Comparison of ENCODE assay signal across 26 cellular contexts in the genomic region with DNA sequence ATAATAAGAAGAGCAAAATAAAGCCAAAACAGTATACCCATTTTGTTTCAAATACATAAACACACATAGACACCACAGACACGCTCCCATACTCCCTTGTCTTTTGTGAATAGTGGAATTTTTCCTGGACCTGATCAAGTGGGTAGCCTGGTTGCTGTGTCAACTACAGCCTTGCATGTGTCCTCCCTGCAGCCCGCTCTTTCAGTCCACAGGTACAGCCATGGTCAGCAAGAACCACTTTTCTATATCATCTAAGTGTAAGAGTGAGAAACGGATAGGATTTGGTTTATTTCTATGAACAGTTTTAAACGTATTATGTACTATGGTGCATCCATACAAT. TPM values are rescaled to one million over a fixed set of nuclear protein-coding genes. Genes with fewer than 3 reads are reported as not detected.
DNase-seq lines count a peak whose midpoint lies in the region; ATAC-seq and TF ChIP-seq lines count a peak whose summit lies in the region.
"Had no signal": no experiment of that assay in that cellular context is flagged by ENCODE, and none has a peak within 500 bp of the region (broad histone marks: within the 10 kb centered on the region; RNA-seq: fewer than 3 reads in every experiment).

No MANE protein-coding gene starts in this region.

- H3K9me3 ChIP-seq in SJCRH30 (replicated peaks) (no peaks in the 10 kb centered on the region), gastrocnemius medialis (no peaks in the 10 kb centered on the region), uterus (no peaks in the 10 kb centered on the region)
- H3K9me3 ChIP-seq: pancreas, right lobe of liver, tibial nerve had no signal

- H3K4me1 ChIP-seq in SJCRH30: no peaks in the 10 kb centered on the region
- H3K4me1 ChIP-seq in gastrocnemius medialis: no peaks in the 10 kb centered on the region
- no peaks in the 10 kb centered on the region for H3K4me1 ChIP-seq in uterus
- H3K4me1 ChIP-seq: BLaER1, pancreas, right lobe of liver, tibial nerve had no signal

- no peak for TF ChIP-seq CTCF in astrocyte of the spinal cord (IDR thresholded peaks at IDR 0.05; ENCODE audit: low read depth, low read length)
- no peak for TF ChIP-seq CTCF in gastrocnemius medialis (IDR thresholded peaks at IDR 0.05 in 4 of 5, conservative IDR thresholded peaks at IDR 0.05 in 1 of 5)
- no peak for TF ChIP-seq CTCF in uterus (IDR thresholded peaks at IDR 0.05)

- H3K36me3 ChIP-seq in SJCRH30 (no peaks in the 10 kb centered on the region), gastrocnemius medialis (no peaks in the 10 kb centered on the region), uterus (no peaks in the 10 kb centered on the region)
- H3K36me3 ChIP-seq: BLaER1, pancreas, right lobe of liver, tibial nerve had no signal

- no peak overlapping the region for H3K4me3 Mint-ChIP-seq in natural killer cell treated with Interleukin-12 subunit alpha and Interleukin-12 subunit beta and Interleukin-15 and Interleukin-18, amount 100 ng/mL, for 72 hours
- H3K4me3 Mint-ChIP-seq: activated T-helper 17 cell treated with anti-CD3 and anti-CD28 coated beads, Interleukin-2, amount 50 U/mL, for 72 hours; effector memory CD8-positive, alpha-beta T cell; naive thymus-derived CD4-positive, alpha-beta T cell had no signal

- H3K4me3 ChIP-seq in SJCRH30 (peak overlapping the region; percentile 71), astrocyte of the spinal cord (ENCODE audit: low read depth, low read length) (peak overlapping the region; percentile 37), gastrocnemius medialis (peak overlapping the region; percentile 42 to 54 (median 46)), uterus (peak overlapping the region in 1 of 2 donors; percentile 2)
- H3K4me3 ChIP-seq: BLaER1, coronary artery, pancreas had no signal

- TF ChIP-seq POLR2A in gastrocnemius medialis (IDR thresholded peaks at IDR 0.05): no peak
- TF ChIP-seq POLR2A in uterus (IDR thresholded peaks at IDR 0.05): no peak

- intact Hi-C loops in gastrocnemius medialis (cut with DNase I; ENCODE audit: low total_unique reads): no loop called here
- intact Hi-C loops in uterus (cut with DNase I; ENCODE audit: low total_unique reads): no loop called here

- H3K36me3 Mint-ChIP-seq in natural killer cell treated with Interleukin-12 subunit alpha and Interleukin-12 subunit beta and Interleukin-15 and Interleukin-18, amount 100 ng/mL, for 72 hours: no peaks in the 10 kb centered on the region
- H3K36me3 Mint-ChIP-seq: naive thymus-derived CD4-positive, alpha-beta T cell had no signal

- ATAC-seq in gastrocnemius medialis: peak; percentile 45 to 48
- no peak for ATAC-seq in natural killer cell treated with Interleukin-12 subunit alpha and Interleukin-12 subunit beta and Interleukin-15 and Interleukin-18, amount 100 ng/mL, for 72 hours
- ATAC-seq: activated T-helper 17 cell treated with anti-CD3 and anti-CD28 coated beads, Interleukin-2, amount 50 U/mL, for 72 hours; effector memory CD8-positive, alpha-beta T cell; naive thymus-derived CD4-positive, alpha-beta T cell; right lobe of liver had no signal

- H3K27ac ChIP-seq in SJCRH30 (peak overlapping the region; percentile 91), gastrocnemius medialis (peak overlapping the region in 3 of 4 donors; percentile 47 to 74 (median 67)), uterus (peak overlapping the region in 1 of 2 donors; percentile 70)
- H3K27ac ChIP-seq: BLaER1, coronary artery, KMS-11, pancreas, right lobe of liver, tibial nerve had no signal

- peaks cover 4% of the 10 kb centered on the region for H3K9me3 Mint-ChIP-seq in natural killer cell treated with Interleukin-12 subunit alpha and Interleukin-12 subunit beta and Interleukin-15 and Interleukin-18, amount 100 ng/mL, for 72 hours
- H3K9me3 Mint-ChIP-seq: activated T-helper 17 cell treated with anti-CD3 and anti-CD28 coated beads, Interleukin-2, amount 50 U/mL, for 72 hours; effector memory CD8-positive, alpha-beta T cell had no signal

- H3K27me3 Mint-ChIP-seq in natural killer cell treated with Interleukin-12 subunit alpha and Interleukin-12 subunit beta and Interleukin-15 and Interleukin-18, amount 100 ng/mL, for 72 hours: peaks cover 0 to 18% of the 10 kb centered on the region in 2 donors
- H3K27me3 Mint-ChIP-seq: activated T-helper 17 cell treated with anti-CD3 and anti-CD28 coated beads, Interleukin-2, amount 50 U/mL, for 72 hours; effector memory CD8-positive, alpha-beta T cell had no signal

- H3K27me3 ChIP-seq in SJCRH30: no peaks in the 10 kb centered on the region
- peaks cover 0 to 3% (median 0%) of the 10 kb centered on the region in 3 donors for H3K27me3 ChIP-seq in gastrocnemius medialis
- peaks cover 0 to 4% of the 10 kb centered on the region in 2 donors for H3K27me3 ChIP-seq in uterus
- H3K27me3 ChIP-seq: pancreas, right lobe of liver had no signal

- no peaks in the 10 kb centered on the region for H3K4me1 Mint-ChIP-seq in natural killer cell treated with Interleukin-12 subunit alpha and Interleukin-12 subunit beta and Interleukin-15 and Interleukin-18, amount 100 ng/mL, for 72 hours (ENCODE audit: low read depth in 2 of 2)
- H3K4me1 Mint-ChIP-seq: activated T-helper 17 cell treated with anti-CD3 and anti-CD28 coated beads, Interleukin-2, amount 50 U/mL, for 72 hours; naive thymus-derived CD4-positive, alpha-beta T cell had no signal

- H3K27ac Mint-ChIP-seq in natural killer cell treated with Interleukin-12 subunit alpha and Interleukin-12 subunit beta and Interleukin-15 and Interleukin-18, amount 100 ng/mL, for 72 hours: no peak overlapping the region
- H3K27ac Mint-ChIP-seq: activated T-helper 17 cell treated with anti-CD3 and anti-CD28 coated beads, Interleukin-2, amount 50 U/mL, for 72 hours; effector memory CD8-positive, alpha-beta T cell; naive thymus-derived CD4-positive, alpha-beta T cell had no signal

- in situ Hi-C loops in astrocyte of the spinal cord (cut with HindIII; ENCODE audit: low sequenced_read_pairs): no loop called here
- in situ Hi-C loops in gastrocnemius medialis (cut with MboI; ENCODE audit: low sequenced_read_pairs in 4 of 4): no loop called here

- DNase-seq in SJCRH30: peak in 1 of 2 experiments; percentile 11
- peak; percentile 9 for DNase-seq in astrocyte of the spinal cord (ENCODE audit: low read depth, low spot score)
- DNase-seq in myocyte (ENCODE audit: low read depth): peak; percentile 18
- DNase-seq in gastrocnemius medialis: no peak
- no peak for DNase-seq in uterus
- no peak for DNase-seq in natural killer cell treated with Interleukin-12 subunit alpha and Interleukin-12 subunit beta and Interleukin-15 and Interleukin-18, amount 100 ng/mL, for 72 hours (ENCODE audit: low spot score)
- DNase-seq in activated CD4-positive, alpha-beta T cell treated with anti-CD3 and anti-CD28 coated beads for 1 hour: no peak
- DNase-seq: activated CD4-positive, alpha-beta T cell treated with anti-CD3 and anti-CD28 coated beads for 4 hours; activated naive CD4-positive, alpha-beta T cell treated with anti-CD3 and anti-CD28 coated beads, Interleukin-2, amount 50 U/mL, for 16 hours; effector memory CD8-positive, alpha-beta T cell; islet precursor cell; MM.1S; naive thymus-derived CD4-positive, alpha-beta T cell; NCI-H1105 treated with DMSO at 0.1 percent for 48 hours; NCI-H187 treated with DMSO at 0.1 percent for 48 hours; NK-92 treated with Interleukin-12 subunit alpha and Interleukin-12 subunit beta, amount 100 ng/mL, for 24 hours; pancreas; right lobe of liver; stimulated activated CD4-positive, alpha-beta T cell treated with anti-CD3 and anti-CD28 coated beads, Interleukin-4, amount 100 ng/mL, for 24 hours had no signal

RNA-seq across cellular contexts. Expression of gene PWWP3B, which starts 9.8 kb away (rescaled TPM):
- 9.3 and 9.4 TPM in 2 replicates for total RNA-seq in SJCRH30 (2014; rRNA removed; shearing (Covaris generic))
- total RNA-seq in myocyte: 37.8 and 39.5 TPM in 2 replicates
- polyA plus RNA-seq in myocyte (2012): 3.0 TPM
- 1 to 10 TPM; 1.8 to 7.8 (median 3.1) TPM for total RNA-seq in gastrocnemius medialis
- 10 to 100 TPM; 17.9 to 28.2 (median 20.9) TPM for total RNA-seq in uterus
- total RNA-seq in natural killer cell treated with Interleukin-12 subunit alpha and Interleukin-12 subunit beta and Interleukin-15 and Interleukin-18, amount 100 ng/mL, for 72 hours: not detected
- total RNA-seq: activated T-helper 17 cell treated with anti-CD3 and anti-CD28 coated beads, Interleukin-2, amount 50 U/mL, for 72 hours; G401; naive thymus-derived CD4-positive, alpha-beta T cell; T-helper 2 cell treated with Interferon-gamma antibody and Interleukin-4, amounts not matched to agents 100 ng/mL and 5 ng/mL, for 36 hours had no signal
- polyA plus RNA-seq: naive thymus-derived CD4-positive, alpha-beta T cell had no signal

Comparison
In these comparisons a context has a peak if more than half of its experiments do, and no peak if none do; other contexts are left out.
1. DNase-seq: peak in astrocyte of the spinal cord (single experiment) and myocyte (single experiment); none in gastrocnemius medialis (0 of 2), uterus (0 of 2), natural killer cell treated with Interleukin-12 subunit alpha and Interleukin-12 subunit beta and Interleukin-15 and Interleukin-18, amount 100 ng/mL, for 72 hours (single experiment) and activated CD4-positive, alpha-beta T cell treated with anti-CD3 and anti-CD28 coated beads for 1 hour (single experiment).
2. ATAC-seq: peak in gastrocnemius medialis (2 of 2); none in natural killer cell treated with Interleukin-12 subunit alpha and Interleukin-12 subunit beta and Interleukin-15 and Interleukin-18, amount 100 ng/mL, for 72 hours (0 of 2).